ENCODE assay signal across 2 cellular contexts in the genomic region with DNA sequence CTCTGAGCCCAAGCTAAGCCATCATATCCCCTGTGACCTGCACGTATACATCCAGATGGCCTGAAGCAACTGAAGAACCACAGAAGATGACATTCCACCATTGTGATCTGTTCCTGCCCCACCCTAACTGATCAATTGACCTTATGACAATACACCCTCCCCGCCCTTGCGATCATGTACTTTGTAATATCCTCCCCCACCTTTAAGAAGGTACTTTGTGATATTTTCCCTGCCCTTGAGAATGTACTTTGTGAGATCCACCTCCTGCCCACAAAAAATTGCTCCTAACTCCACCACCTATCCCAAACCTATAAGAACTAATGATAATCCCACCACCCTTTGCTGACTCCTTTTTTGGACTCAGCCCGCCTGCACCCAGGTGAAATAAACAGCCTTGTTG. TPM values are rescaled to one million over a fixed set of nuclear protein-coding genes. Genes with fewer than 3 reads are reported as not detected.
"Had no signal": no experiment of that assay in that cellular context is flagged by ENCODE, and none has a peak within 500 bp of the region (broad histone marks: within the 10 kb centered on the region; RNA-seq: fewer than 3 reads in every experiment).

No MANE protein-coding gene starts in this region.

RNA-seq across cellular contexts. Expression of gene B3GNT7, which starts 34.9 kb away (rescaled TPM):
- total RNA-seq: GM23248, H4 had no signal
- polyA plus RNA-seq: GM23248 had no signal
